ENCODE assay signal across 24 cellular contexts in genomic region chr3:189745622-189746021, GRCh38.
"Had no signal": no experiment of that assay in that cellular context is flagged by ENCODE, and none has a peak within 500 bp of the region (broad histone marks: within the 10 kb centered on the region; RNA-seq: fewer than 3 reads in every experiment).

No MANE protein-coding gene starts in this region.

- FAIRE-seq: HTR-8/SVneo had no signal

- DNase-seq: Karpas-422, KG1, MG63, NCI-H1092 treated with DMSO at 0.1 percent for 48 hours, NCI-H146, NCI-H1694 treated with DMSO at 0.1 percent for 48 hours, NCI-H1930, NCI-H2081, NCI-H2107, NCI-H2171 treated with DMSO at 0.1 percent for 48 hours, NCI-H345, NCI-H446 treated with DMSO at 0.1 percent for 48 hours, NCI-H510A treated with DMSO at 0.1 percent for 48 hours, NCI-H526, NCI-H774, PC-3, SHP77 treated with DMSO at 0.1 percent for 48 hours, SJCRH30, SW 1271, T-cell had no signal

- H3K4me1 ChIP-seq: SJCRH30 had no signal

- H3K27ac ChIP-seq: HL-60, SJCRH30 had no signal

- H3K4me3 ChIP-seq: MG63, SJCRH30 had no signal

- H3K27me3 ChIP-seq: MG63, SJCRH30 had no signal

- H3K36me3 ChIP-seq: MG63, SJCRH30 had no signal

- H3K9me3 ChIP-seq: SJCRH30 had no signal

- ATAC-seq: Panc1, PC-3, Right ventricle myocardium inferior, T-cell had no signal
